Comparison of ENCODE assay signal across 9 cellular contexts in genomic region chr9:70413427-70413797, GRCh38. TPM values are rescaled to one million over a fixed set of nuclear protein-coding genes. Genes with fewer than 3 reads are reported as not detected.
DNase-seq lines count a peak whose midpoint lies in the region; ATAC-seq and TF ChIP-seq lines count a peak whose summit lies in the region.
"Had no signal": no experiment of that assay in that cellular context is flagged by ENCODE, and none has a peak within 500 bp of the region (broad histone marks: within the 10 kb centered on the region; RNA-seq: fewer than 3 reads in every experiment).

No MANE protein-coding gene starts in this region.

- H3K36me3 ChIP-seq in HUES48 (ENCODE audit: control insufficient read depth, insufficient read depth, low read length): no peaks in the 10 kb centered on the region
- no peaks in the 10 kb centered on the region for H3K36me3 ChIP-seq in gastroesophageal sphincter
- H3K36me3 ChIP-seq in parathyroid adenoma (ENCODE audit: control insufficient read depth, insufficient read depth, low read length): no peaks in the 10 kb centered on the region

- H3K4me3 ChIP-seq in HUES48 (ENCODE audit: low read depth, low read length) (peak overlapping the region; percentile 59), gastroesophageal sphincter (peak overlapping the region; percentile 94 to 98), parathyroid adenoma (ENCODE audit: low read depth, low read length) (peak overlapping the region; percentile 99)

- H3K9me3 ChIP-seq in HUES48 (ENCODE audit: control insufficient read depth, insufficient read depth, low read length) (no peaks in the 10 kb centered on the region), gastroesophageal sphincter (no peaks in the 10 kb centered on the region), parathyroid adenoma (ENCODE audit: control insufficient read depth, low read length) (no peaks in the 10 kb centered on the region)

- WGBS in gastroesophageal sphincter (ENCODE audit: low coverage in 1 of 2), 2 donors: no CpG with 5 or more reads among the region's 60 CpGs

- DNase-seq in NCI-H2029 (lab: John Stamatoyannopoulos, UW) (peak; percentile 32), NCI-H2029 treated with DMSO at 0.1 percent for 48 hours (lab: John Stamatoyannopoulos, UW) (no peak), GM19240 (ENCODE audit: insufficient read length, low spot score) (no peak)
- peak; percentile 48 for DNase-seq in activated CD8-positive, alpha-beta memory T cell treated with anti-CD3 and anti-CD28 coated beads, Interleukin-2, amount 50 U/mL, for 1 hour (ENCODE audit: extremely low read depth)
- DNase-seq: DND-41 had no signal

- TF ChIP-seq EP300 in gastroesophageal sphincter (IDR thresholded peaks at IDR 0.05): no peak

- H3K4me1 ChIP-seq in HUES48 (ENCODE audit: control insufficient read depth, insufficient read depth, low read length) (peaks cover 15% of the 10 kb centered on the region), gastroesophageal sphincter (peaks cover 0 to 53% (median 10%) of the 10 kb centered on the region in 3 donors), parathyroid adenoma (peaks cover 9% of the 10 kb centered on the region)

- peaks cover 18% of the 10 kb centered on the region for H3K79me2 ChIP-seq in parathyroid adenoma

- H3K9ac ChIP-seq in HUES48 (ENCODE audit: low read depth, low read length): peak overlapping the region; percentile 20; the same call in 1 of the 2 replicates
- peak overlapping the region; percentile 96 for H3K9ac ChIP-seq in parathyroid adenoma

- no peak for TF ChIP-seq POLR2A in gastroesophageal sphincter (IDR thresholded peaks at IDR 0.05)

- peak overlapping the region; percentile 96 for H3K4me2 ChIP-seq in parathyroid adenoma (ENCODE audit: low read length)

- H2AFZ ChIP-seq in parathyroid adenoma: peak overlapping the region; percentile 68

- H3K27ac ChIP-seq in HUES48 (ENCODE audit: low read depth, low read length) (no peak overlapping the region), gastroesophageal sphincter (peak overlapping the region; percentile 100), parathyroid adenoma (peak overlapping the region; percentile 100)

- peak; percentile 16 for ATAC-seq in GM21526 (IDR thresholded peaks at IDR 0.05; ENCODE audit: low FRiP score, unreplicated experiment)
- ATAC-seq in gastroesophageal sphincter: peak; percentile 5

- H3K27me3 ChIP-seq in HUES48 (ENCODE audit: control insufficient read depth, insufficient read depth, low read length) (peaks cover 43% of the 10 kb centered on the region), gastroesophageal sphincter (no peaks in the 10 kb centered on the region), parathyroid adenoma (ENCODE audit: control insufficient read depth, insufficient read depth, low read length) (no peaks in the 10 kb centered on the region)

- no peak for TF ChIP-seq CTCF in gastroesophageal sphincter (IDR thresholded peaks at IDR 0.05)
- no peak for TF ChIP-seq CTCF in parathyroid adenoma (IDR thresholded peaks at IDR 0.05)

RNA-seq across cellular contexts. Expression of gene KLF9, which starts 1.0 kb away (rescaled TPM):
- total RNA-seq in gastroesophageal sphincter: 100 to 1,000 TPM; 117 to 224 (median 154) TPM

Comparison
In these comparisons a context has a peak if more than half of its experiments do, and no peak if none do; other contexts are left out.
1. DNase-seq: peak in NCI-H2029 (single experiment) and activated CD8-positive, alpha-beta memory T cell treated with anti-CD3 and anti-CD28 coated beads, Interleukin-2, amount 50 U/mL, for 1 hour (single experiment); none in NCI-H2029 treated with DMSO at 0.1 percent for 48 hours (single experiment) and GM19240 (single experiment).
2. Peak in every context shown above with its lines, with median percentiles within 50 percentile points of each other: H3K4me3 ChIP-seq.